In the genomic region with DNA sequence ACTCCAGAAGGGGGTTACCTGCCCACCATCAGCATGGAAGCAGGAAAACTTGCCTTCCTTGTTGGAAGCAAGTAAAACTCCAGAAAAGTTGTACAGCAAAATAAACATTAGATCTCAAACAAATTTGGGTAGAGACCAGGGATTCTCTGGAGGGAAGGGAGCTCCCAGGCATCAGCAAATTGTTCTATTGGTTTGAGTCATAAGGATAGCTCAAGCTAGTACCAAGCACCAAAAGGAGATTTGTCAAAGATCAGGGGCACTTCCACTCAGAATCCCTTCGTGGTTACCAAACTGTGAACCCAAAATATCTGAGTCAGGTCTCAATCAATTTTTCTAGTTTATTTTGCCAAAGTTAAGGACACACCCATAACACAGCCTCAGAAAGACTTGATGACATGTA, we compare ENCODE assay signal across 2 cellular contexts.
TF ChIP-seq lines count a peak whose summit lies in the region.

No MANE protein-coding gene starts in this region.

TF ChIP-seq in GM23338, 12 proteins besides CTCF, POLR2A, EP300 and RAD21 (continued from another document):
- TF ChIP-seq JUNB (IDR thresholded peaks at IDR 0.05; ENCODE audit: unreplicated experiment) (no peak), STAT1 (IDR thresholded peaks at IDR 0.05; ENCODE audit: unreplicated experiment) (no peak)

TF ChIP-seq in SK-N-SH treated with all-trans-retinoic acid at 6 μM for 48 hours, 23 proteins besides CTCF, POLR2A, EP300 and RAD21 (continued from another document):
- TF ChIP-seq, protein P1, sequence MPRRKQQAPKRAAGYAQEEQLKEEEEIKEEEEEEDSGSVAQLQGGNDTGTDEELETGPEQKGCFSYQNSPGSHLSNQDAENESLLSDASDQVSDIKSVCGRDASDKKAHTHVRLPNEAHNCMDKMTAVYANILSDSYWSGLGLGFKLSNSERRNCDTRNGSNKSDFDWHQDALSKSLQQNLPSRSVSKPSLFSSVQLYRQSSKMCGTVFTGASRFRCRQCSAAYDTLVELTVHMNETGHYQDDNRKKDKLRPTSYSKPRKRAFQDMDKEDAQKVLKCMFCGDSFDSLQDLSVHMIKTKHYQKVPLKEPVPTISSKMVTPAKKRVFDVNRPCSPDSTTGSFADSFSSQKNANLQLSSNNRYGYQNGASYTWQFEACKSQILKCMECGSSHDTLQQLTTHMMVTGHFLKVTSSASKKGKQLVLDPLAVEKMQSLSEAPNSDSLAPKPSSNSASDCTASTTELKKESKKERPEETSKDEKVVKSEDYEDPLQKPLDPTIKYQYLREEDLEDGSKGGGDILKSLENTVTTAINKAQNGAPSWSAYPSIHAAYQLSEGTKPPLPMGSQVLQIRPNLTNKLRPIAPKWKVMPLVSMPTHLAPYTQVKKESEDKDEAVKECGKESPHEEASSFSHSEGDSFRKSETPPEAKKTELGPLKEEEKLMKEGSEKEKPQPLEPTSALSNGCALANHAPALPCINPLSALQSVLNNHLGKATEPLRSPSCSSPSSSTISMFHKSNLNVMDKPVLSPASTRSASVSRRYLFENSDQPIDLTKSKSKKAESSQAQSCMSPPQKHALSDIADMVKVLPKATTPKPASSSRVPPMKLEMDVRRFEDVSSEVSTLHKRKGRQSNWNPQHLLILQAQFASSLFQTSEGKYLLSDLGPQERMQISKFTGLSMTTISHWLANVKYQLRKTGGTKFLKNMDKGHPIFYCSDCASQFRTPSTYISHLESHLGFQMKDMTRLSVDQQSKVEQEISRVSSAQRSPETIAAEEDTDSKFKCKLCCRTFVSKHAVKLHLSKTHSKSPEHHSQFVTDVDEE (CRISPR knock-in tag; IDR thresholded peaks at IDR 0.05) = no peak
